Comparison of ENCODE assay signal across 8 cellular contexts in the genomic region with DNA sequence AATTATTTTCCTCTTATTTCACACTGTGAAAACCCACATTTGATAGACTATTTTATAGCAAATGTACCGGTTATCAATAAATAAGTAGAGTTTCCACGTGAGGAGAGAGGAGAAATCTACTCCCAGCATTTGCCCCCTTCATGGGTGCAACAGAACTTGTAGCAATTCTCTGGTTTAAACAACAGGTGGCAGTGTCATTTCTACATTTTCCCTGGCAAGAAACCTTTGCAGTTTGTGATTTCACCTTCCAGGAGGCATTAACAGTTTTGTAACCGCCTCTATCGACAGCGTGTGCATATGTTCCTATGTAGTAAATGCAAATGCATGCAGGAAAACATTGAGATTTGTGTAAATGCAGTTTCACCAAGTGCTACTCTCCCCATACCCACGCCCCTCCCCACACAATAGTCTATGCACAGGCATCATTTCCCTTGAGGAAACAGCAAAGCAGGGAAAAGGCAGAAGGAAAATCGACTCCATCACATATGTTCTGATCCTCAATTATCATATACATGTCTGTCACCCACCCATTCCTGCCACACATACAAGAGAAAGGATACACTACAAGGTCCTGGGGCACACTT.
DNase-seq lines count a peak whose midpoint lies in the region; ATAC-seq and TF ChIP-seq lines count a peak whose summit lies in the region.

No MANE protein-coding gene starts in this region.

- intact Hi-C loops in psoas muscle (cut with DNase I) = loop anchor here in 1 of 2 donors (2.0 kb wide), 2 partner anchors 438 to 480 kb away; no protein-coding TSS in a partner anchor

- no peak overlapping the region for H3K27ac ChIP-seq in psoas muscle

- 27 to 35% (median 33%) methylated on average over 7 of the region's 7 CpGs for WGBS in psoas muscle, 3 donors

- TF ChIP-seq CTCF in psoas muscle (IDR thresholded peaks at IDR 0.05) = peak; percentile 58

- in situ Hi-C loops in KBM-7 (cut with MboI; ENCODE audit: low pct_unique_long_range_greater_than_20kb, low sequenced_read_pairs) = no loop called here

- no peaks in the 10 kb centered on the region for H3K4me1 ChIP-seq in psoas muscle

- H3K27me3 ChIP-seq in psoas muscle (ENCODE audit: insufficient read depth in 3 of 3, low read length in 2 of 3) = no peaks in the 10 kb centered on the region

- no peaks in the 10 kb centered on the region for H3K36me3 ChIP-seq in psoas muscle (ENCODE audit: insufficient read depth in 1 of 2, low read depth in 1 of 2)

- DNase-seq in GF-D8 (lab: John Stamatoyannopoulos, UW) (peak; percentile 21), KBM-7 (peak; percentile 74), RKO (ENCODE audit: low spot score) (peak; percentile 25), fibroblast of gingiva (ENCODE audit: low read depth) (peak; percentile 36), psoas muscle (no peak)

- H3K4me3 ChIP-seq in psoas muscle = no peak overlapping the region

- ATAC-seq in psoas muscle (peak in 2 of 4 donors; percentile 43 to 74), GM21717 (IDR thresholded peaks at IDR 0.05; ENCODE audit: unreplicated experiment) (no peak), HG03520 (IDR thresholded peaks at IDR 0.05; ENCODE audit: unreplicated experiment) (no peak), HG02759 (IDR thresholded peaks at IDR 0.05; ENCODE audit: unreplicated experiment) (no peak)

- no peaks in the 10 kb centered on the region for H3K9me3 ChIP-seq in psoas muscle

Comparison
In these comparisons a context has a peak if more than half of its experiments do, and no peak if none do; other contexts are left out.
1. DNase-seq: peak in GF-D8 (single experiment), KBM-7 (single experiment), RKO (single experiment) and fibroblast of gingiva (single experiment); none in psoas muscle (0 of 2).